9 cellular contexts compared by ENCODE assay signal in the genomic region with DNA sequence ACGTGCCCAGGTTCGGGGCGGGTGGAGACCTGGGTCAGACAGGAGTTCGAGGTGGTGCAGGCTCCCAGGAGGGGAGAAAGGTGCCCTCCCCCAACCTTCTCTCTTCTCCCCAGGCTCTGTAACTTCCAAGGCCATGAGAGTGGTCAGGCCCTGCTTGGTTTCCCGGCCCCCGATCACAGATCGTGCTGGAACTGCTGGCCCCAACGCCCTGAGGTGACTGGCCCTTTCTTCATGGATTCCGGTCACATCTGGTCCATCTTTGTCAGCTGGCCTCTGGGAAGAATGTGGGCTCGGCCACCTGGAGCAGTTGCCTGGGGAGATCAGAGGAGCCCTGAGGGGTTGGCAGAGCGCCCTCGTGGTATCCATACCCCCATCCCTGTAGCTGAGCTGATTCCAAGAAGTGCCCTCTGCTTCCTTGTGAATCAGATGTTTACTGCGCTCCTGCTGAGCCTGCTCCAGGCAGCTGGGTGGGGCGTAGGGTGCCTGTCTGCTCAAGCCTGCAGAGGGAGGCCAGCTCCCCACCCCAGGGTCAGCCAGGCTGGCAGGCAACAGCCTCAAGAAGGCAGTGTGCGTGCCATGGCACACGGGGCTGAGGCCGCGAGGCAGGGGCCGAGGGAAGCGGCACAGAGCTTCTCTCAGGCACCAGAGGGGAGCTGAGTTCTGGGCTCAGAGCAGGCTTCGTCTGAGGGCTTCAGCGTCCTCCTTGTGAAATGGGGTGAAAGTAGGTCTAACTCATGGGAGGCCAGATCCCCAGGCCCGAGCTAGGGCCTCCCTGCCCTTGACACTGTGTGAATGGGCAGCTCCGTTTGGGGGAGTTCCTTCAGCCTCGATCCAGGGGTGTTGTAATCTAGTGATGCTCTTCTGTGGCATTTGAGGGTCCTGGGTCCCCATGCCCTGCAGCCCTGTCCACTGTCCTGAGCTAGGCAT. TPM values are rescaled to one million over a fixed set of nuclear protein-coding genes. Genes with fewer than 3 reads are reported as not detected.
A peak's percentile ranks its signal among the peaks of the same experiment; 100 is the strongest.
DNase-seq lines count a peak whose midpoint lies in the region; ATAC-seq, FAIRE-seq and TF ChIP-seq lines count a peak whose summit lies in the region.
"Had no signal": no experiment of that assay in that cellular context is flagged by ENCODE, and none has a peak within 500 bp of the region (broad histone marks: within the 10 kb centered on the region; RNA-seq: fewer than 3 reads in every experiment).

No MANE protein-coding gene starts in this region.

- no peak overlapping the region for H3K4me2 ChIP-seq in HepG2 (ENCODE audit: low read depth, low read length)

- TF ChIP-seq EP300 in HepG2 (IDR thresholded peaks at IDR 0.05; ENCODE audit: low read depth in 2 of 2, low read length in 2 of 2) (no peak), HepG2 (CRISPR knock-in tag; IDR thresholded peaks at IDR 0.05; ENCODE audit: borderline replicate concordance) (no peak), upper lobe of left lung (IDR thresholded peaks at IDR 0.05) (no peak)

- no peak overlapping the region for H2AFZ ChIP-seq in HepG2 (ENCODE audit: low read length)

- H3K4me1 ChIP-seq in body of pancreas (peaks cover 96% of the 10 kb centered on the region), HepG2 (ENCODE audit: insufficient read depth, low read length) (peaks cover 89% of the 10 kb centered on the region), upper lobe of left lung (peaks cover 91 to 100% (median 91%) of the 10 kb centered on the region in 4 donors)

- H4K20me1 ChIP-seq in HepG2 (ENCODE audit: insufficient read depth, low read length) = no peaks in the 10 kb centered on the region

- intact Hi-C loops in body of pancreas (cut with DNase I) = no loop called here
- intact Hi-C loops in HepG2 (cut with micrococcal nuclease; ENCODE audit: unreplicated experiment) = no loop called here

- H3K9me3 ChIP-seq in body of pancreas (no peaks in the 10 kb centered on the region), HepG2 (ENCODE audit: low read length) (no peaks in the 10 kb centered on the region), upper lobe of left lung (no peaks in the 10 kb centered on the region)

- POLR2A ChIA-PET in HepG2 (lab: Yijun Ruan, JAX) = no interaction called here

- CTCF ChIA-PET in HepG2 (lab: Yijun Ruan, JAX; ENCODE audit: low intra/inter-chr PET ratio, low total read pairs) = no interaction called here

- TF ChIP-seq POLR2A in body of pancreas (IDR thresholded peaks at IDR 0.05) (peak; percentile 11 to 55 (median 35)), HepG2 (IDR thresholded peaks at IDR 0.05; ENCODE audit: insufficient read depth in 1 of 2, low read depth in 2 of 2, low read length in 2 of 2) (no peak), upper lobe of left lung (IDR thresholded peaks at IDR 0.05) (no peak)

- TF ChIP-seq CTCF in body of pancreas (IDR thresholded peaks at IDR 0.05) (peak in 4 of 7 experiments; percentile 10 to 32 (median 18)), HepG2 (CRISPR knock-in tag; IDR thresholded peaks at IDR 0.05) (no peak), upper lobe of left lung (IDR thresholded peaks at IDR 0.05) (peak in 1 of 6 experiments; percentile 20)

- in situ Hi-C loops in HepG2 (cut with HindIII; ENCODE audit: extremely low pct_ligation_motif_present, low pct_unique_long_range_greater_than_20kb) = no loop called here

- H3K4me3 ChIP-seq in body of pancreas = no peak overlapping the region
- no peak overlapping the region for H3K4me3 ChIP-seq in HepG2 (replicated peaks in 1 of 3; ENCODE audit: insufficient read depth in 1 of 3, low read depth in 2 of 3, low read length in 3 of 3)
- H3K4me3 ChIP-seq in upper lobe of left lung = no peak overlapping the region

- peaks cover 47% of the 10 kb centered on the region for H3K79me2 ChIP-seq in HepG2 (ENCODE audit: insufficient read depth, low read length)

- H3K9ac ChIP-seq in HepG2 (ENCODE audit: insufficient read depth, low read depth, low read length) = no peak overlapping the region

- ATAC-seq in body of pancreas (peak; percentile 61), HepG2 (no peak), upper lobe of left lung (ENCODE audit: low FRiP score in 2 of 2) (no peak), GM18519 (IDR thresholded peaks at IDR 0.05; ENCODE audit: low FRiP score, unreplicated experiment) (no peak)

- no peak for FAIRE-seq in HepG2 (lab: Jason Lieb, UNC)
- FAIRE-seq: colon had no signal

- no peak for TF ChIP-seq RAD21 in HepG2 (CRISPR knock-in tag; IDR thresholded peaks at IDR 0.05)

- H3K27ac ChIP-seq in body of pancreas (peak overlapping the region; percentile 67 to 86 (median 82)), HepG2 (ENCODE audit: extremely low read length, insufficient read depth, low read length) (no peak overlapping the region), upper lobe of left lung (peak overlapping the region; percentile 90 to 94 (median 92))

- H3K36me3 ChIP-seq in body of pancreas (replicated peaks in 1 of 2; ENCODE audit: insufficient read depth in 1 of 2, low read depth in 2 of 2) (no peaks in the 10 kb centered on the region), HepG2 (replicated peaks in 1 of 2; ENCODE audit: control insufficient read depth in 1 of 2, insufficient read depth in 2 of 2, low read length in 2 of 2) (peaks cover 1 to 11% of the 10 kb centered on the region in 2 experiments; a peak in 2 of 5 replicates), upper lobe of left lung (no peaks in the 10 kb centered on the region)

- peak; percentile 57 for DNase-seq in activated CD8-positive, alpha-beta memory T cell treated with anti-CD3 and anti-CD28 coated beads for 24 hours
- no peak for DNase-seq in activated CD8-positive, alpha-beta memory T cell treated with anti-CD3 and anti-CD28 coated beads, Interleukin-2, amount 50 U/mL, for 4 hours
- DNase-seq in body of pancreas = peak; percentile 91 to 97 (median 94)
- DNase-seq in HepG2 (ENCODE audit: low spot score) = no peak
- peak; percentile 57 to 69 for DNase-seq in upper lobe of left lung
- no peak for DNase-seq in activated CD4-positive, CD25-positive, alpha-beta regulatory T cell (lab: John Stamatoyannopoulos, UW)
- DNase-seq in COLO829 (ENCODE audit: low spot score) = no peak

- H3K27me3 ChIP-seq in body of pancreas (no peaks in the 10 kb centered on the region), HepG2 (ENCODE audit: control insufficient read depth in 1 of 2, insufficient read depth in 2 of 2, low read length in 2 of 2) (no peaks in the 10 kb centered on the region), upper lobe of left lung (no peaks in the 10 kb centered on the region)

- BruUV-seq in HepG2 (replicated peaks; lab: Mats Ljungman, UMichigan) = no TSS peak

- WGBS in body of pancreas, 2 donors = 46% methylated on average over 11 to 25 of the region's 25 CpGs
- WGBS in HepG2 (ENCODE audit: low lambda C conversion rate) = 90% methylated on average over 20 of the region's 25 CpGs
- WGBS in upper lobe of left lung, 2 donors = 79 to 84% methylated on average over 9 to 23 of the region's 25 CpGs

RNA-seq across cellular contexts. Expression of a gene that starts 3.6 kb away (rescaled TPM):
- 10 to 100 TPM; 29.0 to 33.5 TPM for total RNA-seq in body of pancreas
- 7.0 and 16.9 TPM in 2 replicates for total RNA-seq in HepG2 (2016; rRNA removed; fragmentation: Illumina TruSeq; extraction: Trizol)
- 8.3 and 8.9 TPM in 2 replicates for total RNA-seq in HepG2 (2016; cell fraction: cytosol; rRNA removed; fragmentation: Illumina TruSeq; extraction: Trizol; ENCODE audit: low read depth)
- total RNA-seq in HepG2 (2016; cell fraction: insoluble cytoplasmic fraction; rRNA removed; fragmentation: Illumina TruSeq; extraction: Trizol) = 6.0 and 17.5 TPM in 2 replicates
- total RNA-seq in HepG2 (2016; cell fraction: membrane; rRNA removed; fragmentation: Illumina TruSeq; extraction: Trizol) = 10.1 and 13.2 TPM in 2 replicates
- total RNA-seq in HepG2 (2016; cell fraction: nucleus; rRNA removed; fragmentation: Illumina TruSeq; extraction: Trizol) = 24.2 and 26.2 TPM in 2 replicates
- 34.5 and 38.6 TPM in 2 replicates for polyA plus RNA-seq in HepG2 (2011; rRNA removed)
- 9.0 and 10.4 TPM in 2 replicates for polyA plus RNA-seq in HepG2 (2011; cell fraction: cytosol; rRNA removed)
- polyA plus RNA-seq in HepG2 (2011; cell fraction: nucleus; rRNA removed) = 190 and 200 TPM in 2 replicates
- 8.5 and 20.0 TPM in 2 replicates for polyA plus RNA-seq in HepG2 (2012)
- 8.6 and 9.1 TPM in 2 replicates for polyA plus RNA-seq in HepG2 (2016; cell fraction: cytosol; fragmentation: Illumina TruSeq; extraction: Trizol; ENCODE audit: low read depth)
- polyA plus RNA-seq in HepG2 (2016; cell fraction: insoluble cytoplasmic fraction; fragmentation: Illumina TruSeq; extraction: Trizol; ENCODE audit: low read depth) = 8.9 and 10.1 TPM in 2 replicates
- polyA plus RNA-seq in HepG2 (2016; cell fraction: membrane; fragmentation: Illumina TruSeq; extraction: Trizol; ENCODE audit: low read depth) = 12.6 and 15.4 TPM in 2 replicates
- polyA plus RNA-seq in HepG2 (2016; cell fraction: nucleus; fragmentation: Illumina TruSeq; extraction: Trizol; ENCODE audit: insufficient read depth, low read depth) = 68.6 and 68.9 TPM in 2 replicates
- polyA minus RNA-seq in HepG2 (2011; rRNA and poly(A)+ RNA removed; ENCODE audit: low replicate concordance) = 33.1 and 43.4 TPM in 2 replicates
- polyA minus RNA-seq in HepG2 (2011; cell fraction: cytosol; rRNA and poly(A)+ RNA removed) = 8.4 and 8.5 TPM in 2 replicates
- polyA minus RNA-seq in HepG2 (2011; cell fraction: nucleus; rRNA and poly(A)+ RNA removed) = 60.7 and 63.2 TPM in 2 replicates
- 100 to 1,000 TPM in 3 of 6 donors, 10 to 100 TPM in 3; 59.1 to 358 (median 103) TPM for total RNA-seq in upper lobe of left lung

RNA-seq across cellular contexts. Expression of a gene that starts 40.4 kb away (rescaled TPM):
- total RNA-seq in body of pancreas (10 to 100 TPM; 39.7 to 75.8 TPM), HepG2 (2016; rRNA removed; fragmentation: Illumina TruSeq; extraction: Trizol) (28.5 and 38.0 TPM in 2 replicates), upper lobe of left lung (10 to 100 TPM; 39.4 to 87.1 (median 60.1) TPM)
- total RNA-seq in HepG2 (2016; cell fraction: cytosol; rRNA removed; fragmentation: Illumina TruSeq; extraction: Trizol; ENCODE audit: low read depth) = 51.3 and 56.9 TPM in 2 replicates
- total RNA-seq in HepG2 (2016; cell fraction: insoluble cytoplasmic fraction; rRNA removed; fragmentation: Illumina TruSeq; extraction: Trizol) = 23.8 and 37.4 TPM in 2 replicates
- total RNA-seq in HepG2 (2016; cell fraction: membrane; rRNA removed; fragmentation: Illumina TruSeq; extraction: Trizol) = 75.6 and 77.4 TPM in 2 replicates
- 22.8 and 24.6 TPM in 2 replicates for total RNA-seq in HepG2 (2016; cell fraction: nucleus; rRNA removed; fragmentation: Illumina TruSeq; extraction: Trizol)
- 25.6 and 30.1 TPM in 2 replicates for polyA plus RNA-seq in HepG2 (2011; rRNA removed)
- polyA plus RNA-seq in HepG2 (2011; cell fraction: cytosol; rRNA removed) = 24.2 and 29.8 TPM in 2 replicates
- polyA plus RNA-seq in HepG2 (2011; cell fraction: nucleus; rRNA removed) = 85.8 and 92.8 TPM in 2 replicates
- 14.3 and 23.5 TPM in 2 replicates for polyA plus RNA-seq in HepG2 (2012)
- polyA plus RNA-seq in HepG2 (2016; cell fraction: cytosol; fragmentation: Illumina TruSeq; extraction: Trizol; ENCODE audit: low read depth) = 52.0 and 56.1 TPM in 2 replicates
- 25.2 and 28.5 TPM in 2 replicates for polyA plus RNA-seq in HepG2 (2016; cell fraction: insoluble cytoplasmic fraction; fragmentation: Illumina TruSeq; extraction: Trizol; ENCODE audit: low read depth)
- polyA plus RNA-seq in HepG2 (2016; cell fraction: membrane; fragmentation: Illumina TruSeq; extraction: Trizol; ENCODE audit: low read depth) = 60.4 and 61.0 TPM in 2 replicates
- 46.5 and 50.4 TPM in 2 replicates for polyA plus RNA-seq in HepG2 (2016; cell fraction: nucleus; fragmentation: Illumina TruSeq; extraction: Trizol; ENCODE audit: insufficient read depth, low read depth)
- 10.0 and 18.7 TPM in 2 replicates for polyA minus RNA-seq in HepG2 (2011; rRNA and poly(A)+ RNA removed; ENCODE audit: low replicate concordance)
- 8.1 and 8.4 TPM in 2 replicates for polyA minus RNA-seq in HepG2 (2011; cell fraction: cytosol; rRNA and poly(A)+ RNA removed)
- 18.6 and 22.9 TPM in 2 replicates for polyA minus RNA-seq in HepG2 (2011; cell fraction: nucleus; rRNA and poly(A)+ RNA removed)

RNA-seq across cellular contexts. Expression of a gene that starts 47.1 kb away (rescaled TPM):
- total RNA-seq in body of pancreas = 100 to 1,000 TPM in 1 of 2 donors, 10 to 100 TPM in 1; 84.1 to 266 TPM
- total RNA-seq in HepG2 (2016; rRNA removed; fragmentation: Illumina TruSeq; extraction: Trizol) = 122 and 133 TPM in 2 replicates
- total RNA-seq in HepG2 (2016; cell fraction: cytosol; rRNA removed; fragmentation: Illumina TruSeq; extraction: Trizol; ENCODE audit: low read depth) = 25.1 and 28.0 TPM in 2 replicates
- total RNA-seq in HepG2 (2016; cell fraction: insoluble cytoplasmic fraction; rRNA removed; fragmentation: Illumina TruSeq; extraction: Trizol) = 104 and 117 TPM in 2 replicates
- 56.9 and 59.3 TPM in 2 replicates for total RNA-seq in HepG2 (2016; cell fraction: membrane; rRNA removed; fragmentation: Illumina TruSeq; extraction: Trizol)
- 109 and 119 TPM in 2 replicates for total RNA-seq in HepG2 (2016; cell fraction: nucleus; rRNA removed; fragmentation: Illumina TruSeq; extraction: Trizol)
- polyA plus RNA-seq in HepG2 (2011; rRNA removed) = 73.9 and 76.3 TPM in 2 replicates
- polyA plus RNA-seq in HepG2 (2011; cell fraction: cytosol; rRNA removed) = 48.1 and 66.3 TPM in 2 replicates
- polyA plus RNA-seq in HepG2 (2011; cell fraction: nucleus; rRNA removed) = 210 and 221 TPM in 2 replicates
- 70.7 and 77.6 TPM in 2 replicates for polyA plus RNA-seq in HepG2 (2012)
- polyA plus RNA-seq in HepG2 (2016; cell fraction: cytosol; fragmentation: Illumina TruSeq; extraction: Trizol; ENCODE audit: low read depth) = 11.6 and 13.4 TPM in 2 replicates
- polyA plus RNA-seq in HepG2 (2016; cell fraction: insoluble cytoplasmic fraction; fragmentation: Illumina TruSeq; extraction: Trizol; ENCODE audit: low read depth) = 90.6 and 120 TPM in 2 replicates
- polyA plus RNA-seq in HepG2 (2016; cell fraction: membrane; fragmentation: Illumina TruSeq; extraction: Trizol; ENCODE audit: low read depth) = 40.3 and 41.9 TPM in 2 replicates
- polyA plus RNA-seq in HepG2 (2016; cell fraction: nucleus; fragmentation: Illumina TruSeq; extraction: Trizol; ENCODE audit: insufficient read depth, low read depth) = 163 and 167 TPM in 2 replicates
- polyA minus RNA-seq in HepG2 (2011; rRNA and poly(A)+ RNA removed; ENCODE audit: low replicate concordance) = 28.2 and 90.0 TPM in 2 replicates
- polyA minus RNA-seq in HepG2 (2011; cell fraction: cytosol; rRNA and poly(A)+ RNA removed) = 43.0 and 48.4 TPM in 2 replicates
- 99.5 and 109 TPM in 2 replicates for polyA minus RNA-seq in HepG2 (2011; cell fraction: nucleus; rRNA and poly(A)+ RNA removed)
- total RNA-seq in upper lobe of left lung = 100 to 1,000 TPM; 184 to 651 (median 290) TPM

Comparison
In these comparisons a context has a peak if more than half of its experiments do, and no peak if none do; other contexts are left out.
1. DNase-seq: peak in activated CD8-positive, alpha-beta memory T cell treated with anti-CD3 and anti-CD28 coated beads for 24 hours (single experiment), body of pancreas (4 of 4) and upper lobe of left lung (2 of 2); none in activated CD8-positive, alpha-beta memory T cell treated with anti-CD3 and anti-CD28 coated beads, Interleukin-2, amount 50 U/mL, for 4 hours (single experiment), HepG2 (single experiment), activated CD4-positive, CD25-positive, alpha-beta regulatory T cell (0 of 4) and COLO829 (single experiment).
2. POLR2A ChIP-seq: peak in body of pancreas (3 of 3); none in HepG2 (0 of 2) and upper lobe of left lung (0 of 4).